ENCODE assay signal across 8 cellular contexts in genomic region chr4:184648220-184649025, GRCh38. TPM values are rescaled to one million over a fixed set of nuclear protein-coding genes. Genes with fewer than 3 reads are reported as not detected.
DNase-seq lines count a peak whose midpoint lies in the region; ATAC-seq and TF ChIP-seq lines count a peak whose summit lies in the region.

No MANE protein-coding gene starts in this region.

- H3K27me3 ChIP-seq in right lobe of liver = no peaks in the 10 kb centered on the region

- no peak for TF ChIP-seq POLR2A in right lobe of liver (IDR thresholded peaks at IDR 0.05)

- peak overlapping the region; percentile 74 to 90 (median 76) for H3K4me3 ChIP-seq in right lobe of liver

- intact Hi-C loops in right lobe of liver (cut with DNase I) = no loop called here

- peak overlapping the region; percentile 90 to 98 (median 94) for H3K27ac ChIP-seq in right lobe of liver

- 0% methylated on average over 15 of the region's 53 CpGs for WGBS in right lobe of liver (ENCODE audit: insufficient coverage, low coverage, low lambda C conversion rate, missing lambda C conversion rate)

- H3K4me1 ChIP-seq in ES-I3 (ENCODE audit: insufficient read depth, low read length) = peaks cover 25% of the 10 kb centered on the region
- peaks cover 0 to 42% (median 17%) of the 10 kb centered on the region in 4 donors for H3K4me1 ChIP-seq in right lobe of liver

- peak; percentile 35 for ATAC-seq in GM21717 (IDR thresholded peaks at IDR 0.05; ENCODE audit: unreplicated experiment)
- ATAC-seq in right lobe of liver = peak; percentile 44 to 63 (median 56)

- no peak for TF ChIP-seq CTCF in right lobe of liver (IDR thresholded peaks at IDR 0.05)

- peak; percentile 32 for DNase-seq in LHCN-M2 (ENCODE audit: low read depth)
- DNase-seq in activated CD4-positive, alpha-beta T cell treated with anti-CD3 and anti-CD28 coated beads, Interleukin-2, amount 50 U/mL, for 1 hour = peak; percentile 32
- peak; percentile 34 to 68 for DNase-seq in dermis microvascular lymphatic vessel endothelial cell (ENCODE audit: low read depth in 2 of 2)
- DNase-seq in right lobe of liver = peak; percentile 75 to 83 (median 79)
- DNase-seq in stimulated activated CD4-positive, alpha-beta T cell treated with anti-CD3 and anti-CD28 coated beads, Interleukin-4, amount 100 ng/mL, for 1 hour = peak; percentile 44
- no peak for DNase-seq in epidermal melanocyte (ENCODE audit: insufficient read length, low spot score)

- H3K9ac ChIP-seq in ES-I3 (ENCODE audit: low read depth, low read length) = peak overlapping the region; percentile 93

- H3K36me3 ChIP-seq in ES-I3 (ENCODE audit: insufficient read depth, low read length) (peaks cover 9% of the 10 kb centered on the region; the same call in 1 of the 2 replicates), right lobe of liver (no peaks in the 10 kb centered on the region)

- H3K9me3 ChIP-seq in ES-I3 (ENCODE audit: control insufficient read depth, insufficient read depth, low read length) (no peaks in the 10 kb centered on the region), right lobe of liver (no peaks in the 10 kb centered on the region)

RNA-seq across cellular contexts. Expression of gene CASP3, which starts 0.8 kb away (rescaled TPM):
- total RNA-seq in LHCN-M2 (2014; rRNA removed) (50.2 and 52.2 TPM in 2 replicates), dermis microvascular lymphatic vessel endothelial cell (30.5 and 32.0 TPM in 2 replicates), right lobe of liver (10 to 100 TPM in 5 of 6 experiments, 1 to 10 TPM in 1; 9.6 to 19.6 (median 13.2) TPM)
- polyA plus RNA-seq in LHCN-M2 (2012) = 14.1 TPM

RNA-seq across cellular contexts. Expression of gene PRIMPOL, which starts 1.1 kb away (rescaled TPM):
- 20.6 and 29.0 TPM in 2 replicates for total RNA-seq in LHCN-M2 (2014; rRNA removed)
- 5.7 TPM for polyA plus RNA-seq in LHCN-M2 (2012)
- total RNA-seq in dermis microvascular lymphatic vessel endothelial cell = 7.0 and 8.5 TPM in 2 replicates
- 1 to 10 TPM; 4.0 to 8.7 (median 5.7) TPM for total RNA-seq in right lobe of liver
